In the genomic region with DNA sequence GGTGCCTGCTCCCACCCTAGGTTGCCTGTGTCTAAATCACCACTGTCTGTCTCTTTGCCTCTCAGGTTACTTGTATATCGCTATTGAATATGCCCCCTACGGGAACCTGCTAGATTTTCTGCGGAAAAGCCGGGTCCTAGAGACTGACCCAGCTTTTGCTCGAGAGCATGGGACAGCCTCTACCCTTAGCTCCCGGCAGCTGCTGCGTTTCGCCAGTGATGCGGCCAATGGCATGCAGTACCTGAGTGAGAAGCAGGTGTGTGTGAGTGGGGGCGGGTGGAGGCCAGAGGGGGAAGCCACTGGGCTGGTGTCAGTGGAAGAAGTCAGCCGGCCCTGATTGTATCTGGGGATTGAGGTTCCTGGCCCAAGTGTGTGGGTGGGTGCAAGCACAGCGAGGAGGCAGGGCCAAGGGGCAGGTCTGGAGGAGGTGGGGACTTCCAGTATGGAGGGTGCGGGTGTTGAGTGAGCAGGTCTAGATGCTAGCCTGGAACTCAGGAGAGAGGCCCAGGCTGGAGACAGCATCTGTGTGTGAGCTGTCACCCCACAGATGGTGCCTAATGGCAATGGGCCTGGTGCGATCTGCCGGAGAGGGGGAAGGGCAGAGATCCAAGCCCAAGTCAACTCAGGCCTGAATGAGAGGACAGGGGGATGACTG, we compare ENCODE assay signal across 1 cellular context.
TF ChIP-seq lines count a peak whose summit lies in the region.

No MANE protein-coding gene starts in this region.

TF ChIP-seq in IMR-90, 13 proteins besides CTCF, POLR2A, EP300 and RAD21:
- TF ChIP-seq CEBPB (IDR thresholded peaks at IDR 0.05; ENCODE audit: low read depth, low read length) (no peak), NFE2L2 (IDR thresholded peaks at IDR 0.05; ENCODE audit: low read depth, low read length) (no peak), MAZ (IDR thresholded peaks at IDR 0.05; ENCODE audit: borderline replicate concordance, low read depth, low read length) (no peak), SMC3 (IDR thresholded peaks at IDR 0.05; ENCODE audit: low read depth, low read length) (no peak), FOS (IDR thresholded peaks at IDR 0.05; ENCODE audit: low read depth, low read length) (no peak), RFX5 (IDR thresholded peaks at IDR 0.05; ENCODE audit: low read depth, low read length) (no peak), RCOR1 (IDR thresholded peaks at IDR 0.05; ENCODE audit: insufficient replicate concordance, low read length) (no peak), MAFK (IDR thresholded peaks at IDR 0.05; ENCODE audit: low read depth, low read length) (no peak), BHLHE40 (IDR thresholded peaks at IDR 0.05; ENCODE audit: low read depth, low read length) (no peak), MXI1 (IDR thresholded peaks at IDR 0.05; ENCODE audit: borderline replicate concordance, low read depth, low read length) (no peak), CHD1 (IDR thresholded peaks at IDR 0.05; ENCODE audit: low read depth, low read length) (no peak)
- TF ChIP-seq, protein P1, sequence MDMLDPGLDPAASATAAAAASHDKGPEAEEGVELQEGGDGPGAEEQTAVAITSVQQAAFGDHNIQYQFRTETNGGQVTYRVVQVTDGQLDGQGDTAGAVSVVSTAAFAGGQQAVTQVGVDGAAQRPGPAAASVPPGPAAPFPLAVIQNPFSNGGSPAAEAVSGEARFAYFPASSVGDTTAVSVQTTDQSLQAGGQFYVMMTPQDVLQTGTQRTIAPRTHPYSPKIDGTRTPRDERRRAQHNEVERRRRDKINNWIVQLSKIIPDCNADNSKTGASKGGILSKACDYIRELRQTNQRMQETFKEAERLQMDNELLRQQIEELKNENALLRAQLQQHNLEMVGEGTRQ (IDR thresholded peaks at IDR 0.05; ENCODE audit: low read depth, low read length), result no peak
- TF ChIP-seq, protein P2, sequence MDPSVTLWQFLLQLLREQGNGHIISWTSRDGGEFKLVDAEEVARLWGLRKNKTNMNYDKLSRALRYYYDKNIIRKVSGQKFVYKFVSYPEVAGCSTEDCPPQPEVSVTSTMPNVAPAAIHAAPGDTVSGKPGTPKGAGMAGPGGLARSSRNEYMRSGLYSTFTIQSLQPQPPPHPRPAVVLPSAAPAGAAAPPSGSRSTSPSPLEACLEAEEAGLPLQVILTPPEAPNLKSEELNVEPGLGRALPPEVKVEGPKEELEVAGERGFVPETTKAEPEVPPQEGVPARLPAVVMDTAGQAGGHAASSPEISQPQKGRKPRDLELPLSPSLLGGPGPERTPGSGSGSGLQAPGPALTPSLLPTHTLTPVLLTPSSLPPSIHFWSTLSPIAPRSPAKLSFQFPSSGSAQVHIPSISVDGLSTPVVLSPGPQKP (IDR thresholded peaks at IDR 0.05; ENCODE audit: borderline replicate concordance, low read depth, low read length), result no peak
